Comparison of ENCODE assay signal across 21 cellular contexts in the genomic region with DNA sequence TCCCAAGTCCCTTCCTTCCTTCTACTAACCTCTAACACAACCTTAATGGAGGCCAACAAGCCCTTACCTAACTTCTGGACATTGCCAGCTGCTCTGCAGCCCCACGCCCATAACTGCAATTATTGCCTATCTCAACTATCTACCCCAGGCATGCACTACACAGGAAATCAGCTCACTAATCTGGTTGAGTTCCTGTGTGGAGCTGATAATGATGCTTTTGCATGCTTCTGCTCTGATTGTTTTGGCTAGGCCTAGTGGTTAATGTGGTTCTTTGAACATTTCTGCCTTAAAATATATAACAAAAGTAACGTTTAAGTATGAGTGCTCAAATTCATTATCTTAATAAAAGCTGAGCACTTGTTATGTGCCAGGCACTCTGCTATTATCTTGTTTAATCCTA.
DNase-seq lines count a peak whose midpoint lies in the region; ATAC-seq and TF ChIP-seq lines count a peak whose summit lies in the region.
"Had no signal": no experiment of that assay in that cellular context is flagged by ENCODE, and none has a peak within 500 bp of the region (broad histone marks: within the 10 kb centered on the region; RNA-seq: fewer than 3 reads in every experiment).

No MANE protein-coding gene starts in this region.

- H3K4ac ChIP-seq in trophoblast cell (ENCODE audit: low read depth, low read length): no peak overlapping the region

- H3K9ac ChIP-seq in trophoblast cell (ENCODE audit: low read length): no peak overlapping the region

- peak; percentile 13 for DNase-seq in NCI-H2227 (lab: John Stamatoyannopoulos, UW; ENCODE audit: unreplicated experiment)
- DNase-seq in NCI-H2227 treated with DMSO at 0.1 percent for 48 hours (lab: John Stamatoyannopoulos, UW): no peak
- DNase-seq in choroid plexus epithelial cell (ENCODE audit: low read depth): peak; percentile 30
- peak; percentile 41 to 80 for DNase-seq in trophoblast cell
- DNase-seq in D341Med (ENCODE audit: low spot score): no peak
- no peak for DNase-seq in NCI-H187 (lab: John Stamatoyannopoulos, UW)
- no peak for DNase-seq in NCI-H187 treated with DMSO at 0.1 percent for 48 hours (lab: John Stamatoyannopoulos, UW)
- DNase-seq: C1 segment of cervical spinal cord; CD8-positive, alpha-beta T cell; DMS153; H7; HFFc6; NCI-H1694; NCI-H2107; NCI-H510A treated with DMSO at 0.1 percent for 48 hours; NCI-H774; NK-92 treated with Interleukin-12 subunit alpha and Interleukin-12 subunit beta, amount 100 ng/mL, for 24 hours; SIG-M5 had no signal

- no peak for ATAC-seq in SK-N-SH treated with all-trans-retinoic acid at 6 μM for 48 hours
- ATAC-seq: CD8-positive, alpha-beta T cell had no signal

- H4K12ac ChIP-seq in trophoblast cell (ENCODE audit: low read depth, low read length): no peak overlapping the region

- H3K4me2 ChIP-seq in trophoblast cell (ENCODE audit: low read length): no peak overlapping the region

- no peaks in the 10 kb centered on the region for H3K4me1 ChIP-seq in trophoblast cell (ENCODE audit: control insufficient read depth in 1 of 2, insufficient read depth in 2 of 2, low read length in 2 of 2)

- H3K79me1 ChIP-seq in trophoblast cell (ENCODE audit: low read length): no peaks in the 10 kb centered on the region

- no peak overlapping the region for H3K27ac ChIP-seq in trophoblast cell (ENCODE audit: low read depth, low read length)
- H3K27ac ChIP-seq: 22Rv1, RWPE1 had no signal

- H2BK120ac ChIP-seq in trophoblast cell (ENCODE audit: insufficient read depth, low read length, poor library complexity): no peak overlapping the region

- H3K79me2 ChIP-seq in trophoblast cell (ENCODE audit: control insufficient read depth, insufficient read depth, low read length, poor library complexity): no peaks in the 10 kb centered on the region

- no peak overlapping the region for H4K91ac ChIP-seq in trophoblast cell (ENCODE audit: low read depth, low read length)

- no peaks in the 10 kb centered on the region for H3K27me3 ChIP-seq in trophoblast cell (ENCODE audit: insufficient read depth, low read length)

- no peak overlapping the region for H4K8ac ChIP-seq in trophoblast cell (ENCODE audit: low read depth, low read length)

- no peak overlapping the region for H3K4me3 ChIP-seq in choroid plexus epithelial cell (ENCODE audit: low read depth, low read length)
- H3K4me3 ChIP-seq in trophoblast cell (ENCODE audit: low read depth, low read length): no peak overlapping the region

- H3K36me3 ChIP-seq in trophoblast cell (ENCODE audit: control insufficient read depth in 1 of 2, insufficient read depth in 2 of 2, low read length in 2 of 2): no peaks in the 10 kb centered on the region

- no peak overlapping the region for H2AK5ac ChIP-seq in trophoblast cell (ENCODE audit: low read length)

- H2BK5ac ChIP-seq in trophoblast cell (ENCODE audit: low read depth, low read length, poor library complexity): no peak overlapping the region

- no peak overlapping the region for H2AFZ ChIP-seq in trophoblast cell (ENCODE audit: insufficient read depth, low read length, poor library complexity)

- H3K23ac ChIP-seq in trophoblast cell (ENCODE audit: low read length): no peak overlapping the region

- no CpG with 5 or more reads among the region's 2 CpGs for WGBS in trophoblast cell (ENCODE audit: extremely low coverage, insufficient coverage, insufficient read length)

- no peak overlapping the region for H3K14ac ChIP-seq in trophoblast cell (ENCODE audit: low read length)

- H3K18ac ChIP-seq in trophoblast cell (ENCODE audit: low read length): no peak overlapping the region

- TF ChIP-seq CTCF in choroid plexus epithelial cell (conservative IDR thresholded peaks at IDR 0.05; ENCODE audit: low read depth, low read length): no peak

- H3K9me3 ChIP-seq in trophoblast cell (ENCODE audit: insufficient read depth, low read depth, low read length): no peaks in the 10 kb centered on the region

- no peak overlapping the region for H2BK12ac ChIP-seq in trophoblast cell (ENCODE audit: low read length)

TF ChIP-seq in SK-N-SH treated with all-trans-retinoic acid at 6 μM for 48 hours, 23 proteins besides CTCF, POLR2A, EP300 and RAD21 (continues in another document):
- TF ChIP-seq PPARA (CRISPR knock-in tag; IDR thresholded peaks at IDR 0.05; ENCODE audit: borderline replicate concordance): no peak
- TF ChIP-seq, protein P1, sequence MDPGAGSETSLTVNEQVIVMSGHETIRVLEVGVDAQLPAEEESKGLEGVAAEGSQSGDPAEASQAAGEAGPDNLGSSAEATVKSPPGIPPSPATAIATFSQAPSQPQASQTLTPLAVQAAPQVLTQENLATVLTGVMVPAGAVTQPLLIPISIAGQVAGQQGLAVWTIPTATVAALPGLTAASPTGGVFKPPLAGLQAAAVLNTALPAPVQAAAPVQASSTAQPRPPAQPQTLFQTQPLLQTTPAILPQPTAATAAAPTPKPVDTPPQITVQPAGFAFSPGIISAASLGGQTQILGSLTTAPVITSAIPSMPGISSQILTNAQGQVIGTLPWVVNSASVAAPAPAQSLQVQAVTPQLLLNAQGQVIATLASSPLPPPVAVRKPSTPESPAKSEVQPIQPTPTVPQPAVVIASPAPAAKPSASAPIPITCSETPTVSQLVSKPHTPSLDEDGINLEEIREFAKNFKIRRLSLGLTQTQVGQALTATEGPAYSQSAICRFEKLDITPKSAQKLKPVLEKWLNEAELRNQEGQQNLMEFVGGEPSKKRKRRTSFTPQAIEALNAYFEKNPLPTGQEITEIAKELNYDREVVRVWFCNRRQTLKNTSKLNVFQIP (CRISPR knock-in tag; IDR thresholded peaks at IDR 0.05; ENCODE audit: borderline replicate concordance, low read depth): no peak
- TF ChIP-seq CSRNP3 (CRISPR knock-in tag; IDR thresholded peaks at IDR 0.05): 0 out of 2 replicates have a peak, but pooled peaks have one; percentile 35
- TF ChIP-seq, protein P2, sequence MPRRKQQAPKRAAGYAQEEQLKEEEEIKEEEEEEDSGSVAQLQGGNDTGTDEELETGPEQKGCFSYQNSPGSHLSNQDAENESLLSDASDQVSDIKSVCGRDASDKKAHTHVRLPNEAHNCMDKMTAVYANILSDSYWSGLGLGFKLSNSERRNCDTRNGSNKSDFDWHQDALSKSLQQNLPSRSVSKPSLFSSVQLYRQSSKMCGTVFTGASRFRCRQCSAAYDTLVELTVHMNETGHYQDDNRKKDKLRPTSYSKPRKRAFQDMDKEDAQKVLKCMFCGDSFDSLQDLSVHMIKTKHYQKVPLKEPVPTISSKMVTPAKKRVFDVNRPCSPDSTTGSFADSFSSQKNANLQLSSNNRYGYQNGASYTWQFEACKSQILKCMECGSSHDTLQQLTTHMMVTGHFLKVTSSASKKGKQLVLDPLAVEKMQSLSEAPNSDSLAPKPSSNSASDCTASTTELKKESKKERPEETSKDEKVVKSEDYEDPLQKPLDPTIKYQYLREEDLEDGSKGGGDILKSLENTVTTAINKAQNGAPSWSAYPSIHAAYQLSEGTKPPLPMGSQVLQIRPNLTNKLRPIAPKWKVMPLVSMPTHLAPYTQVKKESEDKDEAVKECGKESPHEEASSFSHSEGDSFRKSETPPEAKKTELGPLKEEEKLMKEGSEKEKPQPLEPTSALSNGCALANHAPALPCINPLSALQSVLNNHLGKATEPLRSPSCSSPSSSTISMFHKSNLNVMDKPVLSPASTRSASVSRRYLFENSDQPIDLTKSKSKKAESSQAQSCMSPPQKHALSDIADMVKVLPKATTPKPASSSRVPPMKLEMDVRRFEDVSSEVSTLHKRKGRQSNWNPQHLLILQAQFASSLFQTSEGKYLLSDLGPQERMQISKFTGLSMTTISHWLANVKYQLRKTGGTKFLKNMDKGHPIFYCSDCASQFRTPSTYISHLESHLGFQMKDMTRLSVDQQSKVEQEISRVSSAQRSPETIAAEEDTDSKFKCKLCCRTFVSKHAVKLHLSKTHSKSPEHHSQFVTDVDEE (CRISPR knock-in tag; IDR thresholded peaks at IDR 0.05): peak; percentile 89
- TF ChIP-seq, protein P3, sequence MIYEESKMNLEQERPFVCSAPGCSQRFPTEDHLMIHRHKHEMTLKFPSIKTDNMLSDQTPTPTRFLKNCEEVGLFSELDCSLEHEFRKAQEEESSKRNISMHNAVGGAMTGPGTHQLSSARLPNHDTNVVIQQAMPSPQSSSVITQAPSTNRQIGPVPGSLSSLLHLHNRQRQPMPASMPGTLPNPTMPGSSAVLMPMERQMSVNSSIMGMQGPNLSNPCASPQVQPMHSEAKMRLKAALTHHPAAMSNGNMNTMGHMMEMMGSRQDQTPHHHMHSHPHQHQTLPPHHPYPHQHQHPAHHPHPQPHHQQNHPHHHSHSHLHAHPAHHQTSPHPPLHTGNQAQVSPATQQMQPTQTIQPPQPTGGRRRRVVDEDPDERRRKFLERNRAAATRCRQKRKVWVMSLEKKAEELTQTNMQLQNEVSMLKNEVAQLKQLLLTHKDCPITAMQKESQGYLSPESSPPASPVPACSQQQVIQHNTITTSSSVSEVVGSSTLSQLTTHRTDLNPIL (CRISPR knock-in tag; IDR thresholded peaks at IDR 0.05; ENCODE audit: low read depth): no peak
- no peak for TF ChIP-seq OSR1 (CRISPR knock-in tag; IDR thresholded peaks at IDR 0.05)
- no peak for TF ChIP-seq ZFP3 (CRISPR knock-in tag; IDR thresholded peaks at IDR 0.05)
- no peak for TF ChIP-seq ZNF8 (CRISPR knock-in tag; IDR thresholded peaks at IDR 0.05)
- TF ChIP-seq ISL1 (CRISPR knock-in tag; IDR thresholded peaks at IDR 0.05): peak; percentile 77

Comparison
In these comparisons a context has a peak if more than half of its experiments do, and no peak if none do; other contexts are left out.
1. DNase-seq: peak in NCI-H2227 (single experiment), choroid plexus epithelial cell (single experiment) and trophoblast cell (2 of 2); none in NCI-H2227 treated with DMSO at 0.1 percent for 48 hours (single experiment), D341Med (single experiment), NCI-H187 (0 of 2) and NCI-H187 treated with DMSO at 0.1 percent for 48 hours (single experiment).